In the genomic region with DNA sequence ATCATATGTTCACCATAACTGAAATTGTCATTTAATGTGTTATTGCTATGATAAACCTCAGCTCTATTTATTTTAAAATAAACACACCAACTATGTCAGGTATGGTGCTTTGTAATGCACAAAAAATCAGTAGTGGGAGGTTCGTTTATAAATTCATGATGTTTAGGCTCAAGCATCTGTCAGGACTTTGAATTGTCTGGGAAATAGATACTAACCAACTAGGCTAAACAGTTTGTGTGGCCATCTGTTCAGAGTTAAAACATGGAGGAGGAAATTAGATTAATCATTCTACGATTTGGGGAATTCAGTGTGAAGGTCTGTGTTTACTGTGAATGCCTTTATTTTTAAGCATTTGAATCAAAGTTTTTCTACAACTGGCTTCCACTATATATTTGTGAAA, we compare ENCODE assay signal across 25 cellular contexts.
"Had no signal": no experiment of that assay in that cellular context is flagged by ENCODE, and none has a peak within 500 bp of the region (broad histone marks: within the 10 kb centered on the region; RNA-seq: fewer than 3 reads in every experiment).

No MANE protein-coding gene starts in this region.

- H3K4me2 ChIP-seq: neural progenitor cell, smooth muscle cell had no signal

- H3K36me3 ChIP-seq: breast epithelium, colonic mucosa, left lung, neural progenitor cell, sigmoid colon, stomach, suprapubic skin, transverse colon had no signal

- ATAC-seq: activated CD4-positive, alpha-beta T cell treated with anti-CD3 and anti-CD28 coated beads for 36 hours; activated T-cell treated with anti-CD3 and anti-CD28 coated beads, Interleukin-2, amount 50 U/mL, for 4 hours; left lung; naive thymus-derived CD4-positive, alpha-beta T cell; stimulated activated memory B cell treated with anti-CD40 and anti-IgM and Interleukin-4, amounts not matched to agents 10 μg/mL and 1 μg/mL and 100 μg/mL, for 72 hours had no signal

- H3K4me1 ChIP-seq: breast epithelium, colonic mucosa, left lung, suprapubic skin, transverse colon had no signal

- H3K9ac ChIP-seq: neural progenitor cell had no signal

- DNase-seq: activated B cell treated with CpG ODN at 0.5 μM for 24 hours; activated CD4-positive, alpha-beta T cell treated with anti-CD3 and anti-CD28 coated beads for 36 hours; activated CD4-positive, alpha-beta T cell treated with anti-CD3 and anti-CD28 coated beads, Interleukin-2, amount 50 U/mL, for 4 hours; activated CD8-positive, alpha-beta memory T cell treated with anti-CD3 and anti-CD28 coated beads for 24 hours; activated CD8-positive, alpha-beta memory T cell treated with anti-CD3 and anti-CD28 coated beads, Interleukin-2, amount 50 U/mL, for 48 hours; activated naive CD4-positive, alpha-beta T cell; activated T-cell treated with anti-CD3 and anti-CD28 coated beads, Interleukin-2, amount 50 U/mL, for 4 hours; amniotic stem cell; colonic mucosa; foreskin melanocyte; immature natural killer cell; kidney glomerular epithelial cell; left lung; naive thymus-derived CD4-positive, alpha-beta T cell; retina; sigmoid colon; stimulated activated CD4-positive, alpha-beta T cell treated with anti-CD3 and anti-CD28 coated beads, Interleukin-15, amount 100 ng/mL, for 24 hours; stomach; T-helper 9 cell; transverse colon had no signal

- H2AFZ ChIP-seq: neural progenitor cell had no signal

- H3K27ac ChIP-seq: breast epithelium, colonic mucosa, left lung, neural progenitor cell, sigmoid colon, stomach, suprapubic skin, transverse colon had no signal

- H3K4me3 ChIP-seq: breast epithelium, colonic mucosa, left lung, neural progenitor cell, sigmoid colon, smooth muscle cell, stomach, suprapubic skin, transverse colon had no signal

- H3K27me3 ChIP-seq: breast epithelium, colonic mucosa, left lung, neural progenitor cell, sigmoid colon, stomach, transverse colon had no signal

- H3K9me3 ChIP-seq: colonic mucosa, sigmoid colon, suprapubic skin, transverse colon had no signal
